Comparison of ENCODE assay signal across 22 cellular contexts in the genomic region with DNA sequence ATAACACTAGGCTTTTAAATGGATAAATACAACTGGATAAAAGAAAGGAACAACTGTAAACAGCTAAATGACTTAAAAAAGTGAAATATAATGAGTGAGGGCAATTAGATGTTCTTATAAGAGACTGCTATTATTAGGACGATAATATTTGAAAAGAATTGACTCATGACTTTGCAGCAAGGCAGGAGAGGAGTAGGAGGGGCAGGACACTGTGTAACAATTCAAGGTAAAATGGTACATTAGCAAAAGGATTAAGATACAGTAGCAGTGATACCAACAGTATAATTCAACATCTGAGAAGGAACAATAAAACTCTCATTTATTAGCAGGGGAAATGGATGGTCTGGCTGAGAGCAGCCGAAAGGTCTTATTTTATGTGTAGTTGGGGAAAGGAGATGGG.
A peak's percentile ranks its signal among the peaks of the same experiment; 100 is the strongest.
DNase-seq lines count a peak whose midpoint lies in the region; ATAC-seq and TF ChIP-seq lines count a peak whose summit lies in the region.
"Had no signal": no experiment of that assay in that cellular context is flagged by ENCODE, and none has a peak within 500 bp of the region (broad histone marks: within the 10 kb centered on the region; RNA-seq: fewer than 3 reads in every experiment).

No MANE protein-coding gene starts in this region.

- H3K36me3 ChIP-seq in RWPE2 (ENCODE audit: low read depth): no peaks in the 10 kb centered on the region
- H3K36me3 ChIP-seq in testis (ENCODE audit: low read depth, missing control alignments): no peaks in the 10 kb centered on the region
- H3K36me3 ChIP-seq: BE2C, BLaER1 had no signal

- H3K9me3 ChIP-seq in RWPE2 (ENCODE audit: severe bottlenecking): no peaks in the 10 kb centered on the region
- no peaks in the 10 kb centered on the region for H3K9me3 ChIP-seq in testis
- H3K9me3 ChIP-seq: BLaER1 had no signal

- intact Hi-C loops in testis (cut with DNase I; ENCODE audit: low total_unique reads): no loop called here

- H3K4me1 ChIP-seq in RWPE2 (ENCODE audit: insufficient read depth, poor library complexity, severe bottlenecking): peaks cover 12% of the 10 kb centered on the region
- peaks cover 12% of the 10 kb centered on the region for H3K4me1 ChIP-seq in testis
- H3K4me1 ChIP-seq: BE2C, BLaER1 had no signal

- DNase-seq in RWPE2 (ENCODE audit: low spot score) (no peak), caudate nucleus (lab: John Stamatoyannopoulos, UW) (peak in 3 of 61 donors; percentile 10 to 37 (median 11)), testis (peak; percentile 67), retina (no peak)
- DNase-seq in stimulated activated CD4-positive, alpha-beta T cell treated with anti-CD3 and anti-CD28 coated beads, Interleukin-4, amount 100 ng/mL, for 4 hours: no peak
- DNase-seq: 8988T; ACHN; BE2C; C1 segment of cervical spinal cord; CD4-positive, alpha-beta memory T cell; CD4-positive, CD25-positive, alpha-beta regulatory T cell; CD8-positive, alpha-beta memory T cell; COR-L47; DMS 273 treated with DMSO at 0.1 percent for 48 hours; DMS153; DMS53; DMS79; DND-41; EL; GDM1 had no signal

- no peak for ATAC-seq in RWPE2 (ENCODE audit: low read depth)
- ATAC-seq: GM12878 had no signal

- H3K27me3 ChIP-seq in RWPE2 (ENCODE audit: insufficient read depth, poor library complexity, severe bottlenecking) (no peaks in the 10 kb centered on the region), testis (no peaks in the 10 kb centered on the region)
- H3K27me3 ChIP-seq: BE2C, BLaER1 had no signal

- H3K27ac ChIP-seq in RWPE2 (ENCODE audit: poor library complexity, severe bottlenecking): peak overlapping the region; percentile 35
- peak overlapping the region; percentile 50 for H3K27ac ChIP-seq in caudate nucleus (ENCODE audit: low read depth, low read length)
- peak overlapping the region in 1 of 2 donors; percentile 58 for H3K27ac ChIP-seq in testis
- H3K27ac ChIP-seq: BLaER1 had no signal

- TF ChIP-seq CTCF in RWPE2 (IDR thresholded peaks at IDR 0.05; ENCODE audit: poor library complexity, severe bottlenecking) (no peak), testis (IDR thresholded peaks at IDR 0.05) (no peak)

- H3K4me3 ChIP-seq in RWPE2 (ENCODE audit: severe bottlenecking) (no peak overlapping the region), testis (no peak overlapping the region)
- H3K4me3 ChIP-seq: BLaER1, GM12878 had no signal

- WGBS in testis, 2 donors: 39 to 53% methylated on average over 2 of the region's 2 CpGs

- no peak for TF ChIP-seq POLR2A in testis (IDR thresholded peaks at IDR 0.05)
